Comparison of ENCODE assay signal across 9 cellular contexts in the genomic region with DNA sequence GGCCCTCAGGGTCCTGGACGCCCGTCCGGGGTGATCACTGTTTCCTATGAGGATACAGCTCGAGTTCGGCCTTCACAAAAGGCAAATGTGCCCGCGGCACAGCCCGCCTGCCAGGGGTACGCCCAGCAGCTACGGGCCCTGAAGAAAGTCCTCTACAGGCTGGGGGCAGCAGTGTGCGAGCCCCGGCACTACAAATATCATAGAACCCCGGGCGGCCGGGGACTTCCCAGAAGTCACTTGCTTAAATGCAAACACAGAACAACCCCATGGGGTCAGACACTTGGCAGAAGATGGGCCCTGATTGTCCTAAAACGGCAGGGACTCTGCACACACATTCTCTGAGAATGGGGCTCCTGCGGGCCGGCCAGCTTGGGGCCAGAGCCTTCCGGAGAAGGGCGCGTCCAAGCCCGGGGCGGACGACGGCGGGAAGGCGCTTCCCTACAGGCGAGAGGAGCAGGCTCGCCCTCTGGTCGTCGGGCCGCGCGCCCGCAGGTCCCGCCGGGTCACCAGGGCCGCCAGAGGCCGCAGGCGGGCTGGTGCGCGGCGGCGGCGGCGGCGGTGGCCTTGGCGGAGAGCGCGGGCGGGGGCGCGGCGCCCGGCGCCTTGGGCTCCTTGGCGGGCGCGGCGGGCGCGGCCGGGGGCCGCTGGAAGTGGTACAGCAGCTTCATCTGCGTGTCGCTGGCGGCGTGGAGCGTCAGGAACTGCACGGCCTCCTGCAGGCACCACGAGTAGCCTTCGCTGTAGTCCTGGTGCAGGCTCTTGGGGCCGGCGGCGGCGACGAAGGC. TPM values are rescaled to one million over a fixed set of nuclear protein-coding genes. Genes with fewer than 3 reads are reported as not detected.
A peak's percentile ranks its signal among the peaks of the same experiment; 100 is the strongest.
DNase-seq lines count a peak whose midpoint lies in the region; ATAC-seq and TF ChIP-seq lines count a peak whose summit lies in the region.
"Had no signal": no experiment of that assay in that cellular context is flagged by ENCODE, and none has a peak within 500 bp of the region (broad histone marks: within the 10 kb centered on the region; RNA-seq: fewer than 3 reads in every experiment).

No MANE protein-coding gene starts in this region.

- H3K4me3 ChIP-seq in left ventricle myocardium inferior, result peak overlapping the region; percentile 70
- H3K4me3 ChIP-seq in adipocyte (ENCODE audit: low read length), result no peak overlapping the region
- H3K4me3 ChIP-seq in left lung, result peak overlapping the region in 1 of 2 donors; percentile 27

- no peaks in the 10 kb centered on the region for H3K9me3 ChIP-seq in left ventricle myocardium inferior (replicated peaks)
- H3K9me3 ChIP-seq in adipocyte (ENCODE audit: control insufficient read depth, low read length), result no peaks in the 10 kb centered on the region
- H3K9me3 ChIP-seq in left lung, result no peaks in the 10 kb centered on the region

- H3K27ac Mint-ChIP-seq in type B pancreatic cell, result no peak overlapping the region

- H3K4me1 Mint-ChIP-seq in type B pancreatic cell (ENCODE audit: unreplicated experiment), result peaks cover 20% of the 10 kb centered on the region

- TF ChIP-seq CTCF in left ventricle myocardium inferior (IDR thresholded peaks at IDR 0.05; ENCODE audit: borderline replicate concordance) (peak; percentile 19), left lung (IDR thresholded peaks at IDR 0.05) (no peak), type B pancreatic cell (conservative IDR thresholded peaks at IDR 0.05) (no peak)

- H3K27me3 Mint-ChIP-seq in type B pancreatic cell, result peaks cover 40% of the 10 kb centered on the region

- no peaks in the 10 kb centered on the region for H3K36me3 Mint-ChIP-seq in type B pancreatic cell

- DNase-seq in left ventricle myocardium inferior (no peak), Right ventricle myocardium inferior (ENCODE audit: missing footprints) (no peak), adipocyte (ENCODE audit: low read depth) (peak; percentile 37), left lung (no peak), type B pancreatic cell (ENCODE audit: extremely low spot score, unreplicated experiment) (no peak), NCI-H187 (lab: John Stamatoyannopoulos, UW) (no peak), cerebellar cortex (ENCODE audit: low spot score) (no peak), NCI-H2171 treated with DMSO at 0.1 percent for 48 hours (lab: John Stamatoyannopoulos, UW) (no peak)

- peak overlapping the region; percentile 79 for H3K4me3 Mint-ChIP-seq in type B pancreatic cell

- H3K9ac ChIP-seq in adipocyte (ENCODE audit: low read length), result no peak overlapping the region

- peaks cover 69% of the 10 kb centered on the region for H3K4me1 ChIP-seq in left ventricle myocardium inferior
- peaks cover 27% of the 10 kb centered on the region for H3K4me1 ChIP-seq in adipocyte (ENCODE audit: control insufficient read depth, insufficient read depth, low read length)
- peaks cover 31 to 61% of the 10 kb centered on the region in 2 donors for H3K4me1 ChIP-seq in left lung

- intact Hi-C loops in left ventricle myocardium inferior (cut with micrococcal nuclease), result no loop called here
- intact Hi-C loops in Right ventricle myocardium inferior (cut with DNase I), result loop anchor here (5.0 to 10.0 kb wide), 2 partner anchors 116 to 117 kb away; a partner anchor contains a TSS
- intact Hi-C loops in left lung (cut with DNase I), result no loop called here

- H3K36me3 ChIP-seq in left ventricle myocardium inferior, result no peaks in the 10 kb centered on the region
- no peaks in the 10 kb centered on the region for H3K36me3 ChIP-seq in adipocyte (ENCODE audit: control insufficient read depth, insufficient read depth, low read length, severe bottlenecking)
- no peaks in the 10 kb centered on the region for H3K36me3 ChIP-seq in left lung

- H3K27me3 ChIP-seq in left ventricle myocardium inferior (ENCODE audit: low read depth) (peaks cover 25% of the 10 kb centered on the region), adipocyte (replicated peaks; ENCODE audit: control insufficient read depth, insufficient read depth, low read length) (peaks cover 30% of the 10 kb centered on the region), left lung (peaks cover 21 to 73% of the 10 kb centered on the region in 2 donors)

- no peaks in the 10 kb centered on the region for H3K9me3 Mint-ChIP-seq in type B pancreatic cell

- ATAC-seq in Right ventricle myocardium inferior (no peak), left lung (peak; percentile 3)

- peak overlapping the region; percentile 92 for H3K27ac ChIP-seq in left ventricle myocardium inferior (replicated peaks)
- no peak overlapping the region for H3K27ac ChIP-seq in left lung

RNA-seq across cellular contexts. Expression of a gene that starts 0.9 kb away (rescaled TPM):
- 0.63 TPM for total RNA-seq in left ventricle myocardium inferior
- total RNA-seq in Right ventricle myocardium inferior, result 1.3 TPM
- 1 to 10 TPM in 1 of 2 donors, under 1 TPM in 1; 0.89 to 1.2 TPM for total RNA-seq in left lung
- 4.5 and 5.1 TPM in 2 replicates for total RNA-seq in type B pancreatic cell (ENCODE audit: low replicate concordance)
- total RNA-seq: T-helper 1 cell treated with Interleukin-12 subunit alpha and Interleukin-12 subunit beta and Interleukin-4 antibody, amounts not matched to agents 30 ng/mL and 1 ng/mL, for 36 hours had no signal

RNA-seq across cellular contexts. Expression of a gene that starts 2.8 kb away (rescaled TPM):
- total RNA-seq in left ventricle myocardium inferior, result 42.8 TPM
- total RNA-seq in Right ventricle myocardium inferior, result 46.4 TPM
- 10 to 100 TPM; 29.2 to 29.9 TPM for total RNA-seq in left lung
- 36.4 and 49.1 TPM in 2 replicates for total RNA-seq in type B pancreatic cell (ENCODE audit: low replicate concordance)

RNA-seq across cellular contexts. Expression of a gene that starts 27.0 kb away (rescaled TPM):
- total RNA-seq in left ventricle myocardium inferior (13.7 TPM), Right ventricle myocardium inferior (15.7 TPM), left lung (100 to 1,000 TPM in 1 of 2 donors, 10 to 100 TPM in 1; 90.8 to 109 TPM), type B pancreatic cell (ENCODE audit: low replicate concordance) (4.2 and 8.5 TPM in 2 replicates)

RNA-seq across cellular contexts. Expression of a gene that starts 53.1 kb away (rescaled TPM):
- total RNA-seq in left ventricle myocardium inferior, result 0.16 TPM
- 0.46 TPM for total RNA-seq in Right ventricle myocardium inferior
- 1 to 10 TPM in 1 of 2 donors, under 1 TPM in 1; 0.67 to 1.3 TPM for total RNA-seq in left lung
- 0.67 and 0.82 TPM in 2 replicates for total RNA-seq in type B pancreatic cell (ENCODE audit: low replicate concordance)

RNA-seq across cellular contexts. Expression of a gene that starts 57.4 kb away (rescaled TPM):
- 8.2 TPM for total RNA-seq in left ventricle myocardium inferior
- total RNA-seq in Right ventricle myocardium inferior, result 12.2 TPM
- 10 to 100 TPM; 33.2 to 43.4 TPM for total RNA-seq in left lung
- 33.7 and 40.3 TPM in 2 replicates for total RNA-seq in type B pancreatic cell (ENCODE audit: low replicate concordance)
